In genomic region chr1:117605811-117606607, GRCh38 we compare ENCODE assay signal across 1 cellular context.
TF ChIP-seq lines count a peak whose summit lies in the region.

TSS of gene TENT5C (plus strand) at chr1:117606048. CDS start at chr1:117622869, 16,821 bp downstream.

TF ChIP-seq in HCT116, 20 proteins besides CTCF, POLR2A, EP300 and RAD21 (continued from another document):
- TF ChIP-seq SP1 (IDR thresholded peaks at IDR 0.05; ENCODE audit: low read depth) (peak; percentile 75), FOSL1 (IDR thresholded peaks at IDR 0.05; ENCODE audit: low read depth) (no peak), ELF1 (IDR thresholded peaks at IDR 0.05; ENCODE audit: borderline replicate concordance, low read depth) (no peak), CEBPB (IDR thresholded peaks at IDR 0.05; ENCODE audit: low read depth) (no peak)
- TF ChIP-seq, protein P1, sequence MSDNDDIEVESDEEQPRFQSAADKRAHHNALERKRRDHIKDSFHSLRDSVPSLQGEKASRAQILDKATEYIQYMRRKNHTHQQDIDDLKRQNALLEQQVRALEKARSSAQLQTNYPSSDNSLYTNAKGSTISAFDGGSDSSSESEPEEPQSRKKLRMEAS (IDR thresholded peaks at IDR 0.05): no peak
